Comparison of ENCODE assay signal across 8 cellular contexts in genomic region chr15:68821190-68821897, GRCh38. TPM values are rescaled to one million over a fixed set of nuclear protein-coding genes. Genes with fewer than 3 reads are reported as not detected.
DNase-seq lines count a peak whose midpoint lies in the region; ATAC-seq lines count a peak whose summit lies in the region.

No MANE protein-coding gene starts in this region.

- no peaks in the 10 kb centered on the region for H3K36me3 ChIP-seq in CD4-positive, CD25-positive, alpha-beta regulatory T cell (ENCODE audit: control insufficient read depth, insufficient read depth, low read length)
- no peaks in the 10 kb centered on the region for H3K36me3 ChIP-seq in HUES48 (ENCODE audit: control insufficient read depth, insufficient read depth, low read length)

- no peaks in the 10 kb centered on the region for H3K27me3 ChIP-seq in CD4-positive, CD25-positive, alpha-beta regulatory T cell (ENCODE audit: control insufficient read depth, insufficient read depth, low read length)
- H3K27me3 ChIP-seq in HUES48 (ENCODE audit: control insufficient read depth, insufficient read depth, low read length), result peaks cover 50% of the 10 kb centered on the region

- peaks cover 10 to 25% (median 12%) of the 10 kb centered on the region in 4 donors for H3K4me1 Mint-ChIP-seq in CD4-positive, CD25-positive, alpha-beta regulatory T cell
- peaks cover 30% of the 10 kb centered on the region for H3K4me1 Mint-ChIP-seq in activated naive CD8-positive, alpha-beta T cell treated with anti-CD3 and anti-CD28 coated beads, Interleukin-2, amount 50 U/mL, for 24 hours
- peaks cover 21% of the 10 kb centered on the region for H3K4me1 Mint-ChIP-seq in stimulated activated effector memory CD8-positive, alpha-beta T cell treated with anti-CD3 and anti-CD28 coated beads, Interleukin-12 subunit alpha, Interleukin-12 subunit beta, amount 100 ng/mL, for 72 hours

- H3K4me1 ChIP-seq in CD4-positive, CD25-positive, alpha-beta regulatory T cell (ENCODE audit: control insufficient read depth, insufficient read depth, low read length, poor library complexity, severe bottlenecking), result peaks cover 16% of the 10 kb centered on the region
- peaks cover 33% of the 10 kb centered on the region for H3K4me1 ChIP-seq in HUES48 (ENCODE audit: control insufficient read depth, insufficient read depth, low read length)

- H3K9ac ChIP-seq in HUES48 (ENCODE audit: low read depth, low read length), result no peak overlapping the region

- peaks cover 5% of the 10 kb centered on the region for H3K27me3 Mint-ChIP-seq in CD4-positive, CD25-positive, alpha-beta regulatory T cell
- no peaks in the 10 kb centered on the region for H3K27me3 Mint-ChIP-seq in activated naive CD8-positive, alpha-beta T cell treated with anti-CD3 and anti-CD28 coated beads, Interleukin-2, amount 50 U/mL, for 24 hours

- peak overlapping the region; percentile 84 to 100 (median 96) for H3K4me3 Mint-ChIP-seq in CD4-positive, CD25-positive, alpha-beta regulatory T cell
- H3K4me3 Mint-ChIP-seq in activated naive CD8-positive, alpha-beta T cell treated with anti-CD3 and anti-CD28 coated beads, Interleukin-2, amount 50 U/mL, for 24 hours, result peak overlapping the region; percentile 99
- peak overlapping the region; percentile 97 for H3K4me3 Mint-ChIP-seq in stimulated activated effector memory CD8-positive, alpha-beta T cell treated with anti-CD3 and anti-CD28 coated beads, Interleukin-12 subunit alpha, Interleukin-12 subunit beta, amount 100 ng/mL, for 72 hours

- peaks cover 4% of the 10 kb centered on the region for H3K36me3 Mint-ChIP-seq in CD4-positive, CD25-positive, alpha-beta regulatory T cell
- H3K36me3 Mint-ChIP-seq in activated naive CD8-positive, alpha-beta T cell treated with anti-CD3 and anti-CD28 coated beads, Interleukin-2, amount 50 U/mL, for 24 hours (ENCODE audit: low read depth), result peaks cover 8% of the 10 kb centered on the region
- H3K36me3 Mint-ChIP-seq in stimulated activated effector memory CD8-positive, alpha-beta T cell treated with anti-CD3 and anti-CD28 coated beads, Interleukin-12 subunit alpha, Interleukin-12 subunit beta, amount 100 ng/mL, for 72 hours, result peaks cover 33% of the 10 kb centered on the region

- ATAC-seq in CD4-positive, CD25-positive, alpha-beta regulatory T cell (ENCODE audit: low read depth in 2 of 2), result no peak
- peak; percentile 17 for ATAC-seq in GM21367 (IDR thresholded peaks at IDR 0.05; ENCODE audit: unreplicated experiment)
- no peak for ATAC-seq in activated naive CD8-positive, alpha-beta T cell treated with anti-CD3 and anti-CD28 coated beads, Interleukin-2, amount 50 U/mL, for 24 hours
- ATAC-seq in stimulated activated effector memory CD8-positive, alpha-beta T cell treated with anti-CD3 and anti-CD28 coated beads, Interleukin-12 subunit alpha, Interleukin-12 subunit beta, amount 100 ng/mL, for 72 hours, result no peak

- H3K27ac ChIP-seq in CD4-positive, CD25-positive, alpha-beta regulatory T cell (ENCODE audit: insufficient read depth, low read length, poor library complexity, severe bottlenecking), result peak overlapping the region; percentile 94
- peak overlapping the region; percentile 64 for H3K27ac ChIP-seq in HUES48 (ENCODE audit: low read depth, low read length)

- DNase-seq in CD4-positive, CD25-positive, alpha-beta regulatory T cell, result peak in 2 of 3 donors; percentile 13 to 32
- no peak for DNase-seq in activated naive CD8-positive, alpha-beta T cell treated with anti-CD3 and anti-CD28 coated beads, Interleukin-2, amount 50 U/mL, for 24 hours
- DNase-seq in stimulated activated effector memory CD8-positive, alpha-beta T cell treated with anti-CD3 and anti-CD28 coated beads, Interleukin-12 subunit alpha, Interleukin-12 subunit beta, amount 100 ng/mL, for 72 hours (ENCODE audit: low spot score in 2 of 2), result peak in 1 of 2 donors; percentile 56
- DNase-seq in NCI-H446 (lab: John Stamatoyannopoulos, UW) (no peak), middle frontal gyrus (ENCODE audit: extremely low spot score, low spot score) (no peak)

- peak overlapping the region; percentile 57 to 84 (median 74) for H3K27ac Mint-ChIP-seq in CD4-positive, CD25-positive, alpha-beta regulatory T cell
- H3K27ac Mint-ChIP-seq in activated naive CD8-positive, alpha-beta T cell treated with anti-CD3 and anti-CD28 coated beads, Interleukin-2, amount 50 U/mL, for 24 hours, result peak overlapping the region; percentile 97
- H3K27ac Mint-ChIP-seq in stimulated activated effector memory CD8-positive, alpha-beta T cell treated with anti-CD3 and anti-CD28 coated beads, Interleukin-12 subunit alpha, Interleukin-12 subunit beta, amount 100 ng/mL, for 72 hours, result peak overlapping the region; percentile 99

- H3K9me3 ChIP-seq in CD4-positive, CD25-positive, alpha-beta regulatory T cell (ENCODE audit: control insufficient read depth in 2 of 2, low read length in 2 of 2), result no peaks in the 10 kb centered on the region
- no peaks in the 10 kb centered on the region for H3K9me3 ChIP-seq in HUES48 (ENCODE audit: control insufficient read depth, insufficient read depth, low read length)
- no peaks in the 10 kb centered on the region for H3K9me3 ChIP-seq in iPS-18c (ENCODE audit: control insufficient read depth, insufficient read depth, low read length)

- H3K4me3 ChIP-seq in CD4-positive, CD25-positive, alpha-beta regulatory T cell (ENCODE audit: low read depth, low read length), result peak overlapping the region; percentile 85
- H3K4me3 ChIP-seq in HUES48 (ENCODE audit: low read depth, low read length), result peak overlapping the region; percentile 96
- H3K4me3 ChIP-seq in iPS-18c (ENCODE audit: insufficient read depth, low read depth, low read length), result peak overlapping the region; percentile 99

- peaks cover 0 to 2% (median 0%) of the 10 kb centered on the region in 7 donors for H3K9me3 Mint-ChIP-seq in CD4-positive, CD25-positive, alpha-beta regulatory T cell
- no peaks in the 10 kb centered on the region for H3K9me3 Mint-ChIP-seq in activated naive CD8-positive, alpha-beta T cell treated with anti-CD3 and anti-CD28 coated beads, Interleukin-2, amount 50 U/mL, for 24 hours
- H3K9me3 Mint-ChIP-seq in stimulated activated effector memory CD8-positive, alpha-beta T cell treated with anti-CD3 and anti-CD28 coated beads, Interleukin-12 subunit alpha, Interleukin-12 subunit beta, amount 100 ng/mL, for 72 hours, result no peaks in the 10 kb centered on the region

RNA-seq across cellular contexts. Expression of gene ANP32A, which starts 0.6 kb away (rescaled TPM):
- 89.4 TPM for total RNA-seq in CD4-positive, CD25-positive, alpha-beta regulatory T cell
- polyA plus RNA-seq in CD4-positive, CD25-positive, alpha-beta regulatory T cell, result 100 to 1,000 TPM in 1 of 4 donors, 10 to 100 TPM in 3; 71.4 to 104 (median 88.0) TPM

Comparison
In these comparisons a context has a peak if more than half of its experiments do, and no peak if none do; other contexts are left out.
1. DNase-seq: peak in CD4-positive, CD25-positive, alpha-beta regulatory T cell (2 of 3); none in activated naive CD8-positive, alpha-beta T cell treated with anti-CD3 and anti-CD28 coated beads, Interleukin-2, amount 50 U/mL, for 24 hours (single experiment), NCI-H446 (0 of 2) and middle frontal gyrus (single experiment).
2. Peak in every context shown above with its lines, with median percentiles within 50 percentile points of each other: H3K4me3 ChIP-seq, H3K27ac Mint-ChIP-seq and H3K4me3 Mint-ChIP-seq.